8 cellular contexts compared by ENCODE assay signal in genomic region chr11:81658722-81659121, GRCh38.
DNase-seq lines count a peak whose midpoint lies in the region; ATAC-seq and TF ChIP-seq lines count a peak whose summit lies in the region.

No MANE protein-coding gene starts in this region.

- H3K4ac ChIP-seq in mesenchymal stem cell (ENCODE audit: low read depth in 1 of 2, low read length in 2 of 2) = no peak overlapping the region

- H2BK5ac ChIP-seq in mesenchymal stem cell (ENCODE audit: low read depth, low read length, poor library complexity, severe bottlenecking) = no peak overlapping the region

- ATAC-seq in HG02852 (IDR thresholded peaks at IDR 0.05; ENCODE audit: unreplicated experiment) (peak; percentile 84), left lung (peak; percentile 91)

- no peak overlapping the region for H2BK12ac ChIP-seq in mesenchymal stem cell (ENCODE audit: low read length in 2 of 2)

- H3K4me2 ChIP-seq in mesenchymal stem cell (ENCODE audit: low read length, poor library complexity, severe bottlenecking) = no peak overlapping the region

- no peak overlapping the region for H3K27ac ChIP-seq in left lung
- H3K27ac ChIP-seq in uterus = no peak overlapping the region
- no peak overlapping the region for H3K27ac ChIP-seq in mesenchymal stem cell (ENCODE audit: low read length, poor library complexity, severe bottlenecking)

- intact Hi-C loops in left lung (cut with DNase I) = no loop called here
- intact Hi-C loops in uterus (cut with DNase I; ENCODE audit: low total_unique reads) = no loop called here

- DNase-seq in stimulated activated CD4-positive, alpha-beta T cell treated with anti-CD3 and anti-CD28 coated beads, Interleukin-1b, Interleukin-23, amount 100 ng/mL, for 48 hours = peak; percentile 1
- DNase-seq in stimulated activated CD4-positive, alpha-beta T cell treated with anti-CD3 and anti-CD28 coated beads, Interleukin-4, amount 100 ng/mL, for 1 hour = no peak
- DNase-seq in RPMI8226 (peak; percentile 30), left lung (peak in 1 of 2 donors; percentile 37), uterus (no peak), DMS79 (lab: John Stamatoyannopoulos, UW) (no peak), mesenchymal stem cell (no peak)

- H3K23ac ChIP-seq in mesenchymal stem cell (ENCODE audit: low read length in 2 of 2) = no peak overlapping the region

- no peaks in the 10 kb centered on the region for H3K79me1 ChIP-seq in mesenchymal stem cell (replicated peaks; ENCODE audit: low read length, poor library complexity, severe bottlenecking)

- TF ChIP-seq POLR2A in uterus (IDR thresholded peaks at IDR 0.05) = no peak

- no peak overlapping the region for H2AFZ ChIP-seq in mesenchymal stem cell (ENCODE audit: low read depth, low read length)

- no peak overlapping the region for H3K18ac ChIP-seq in mesenchymal stem cell (ENCODE audit: low read depth in 1 of 2, low read length in 2 of 2)

- H3K9me3 ChIP-seq in left lung (peaks cover 0 to 6% of the 10 kb centered on the region in 2 donors), uterus (no peaks in the 10 kb centered on the region), mesenchymal stem cell (ENCODE audit: control insufficient read depth, low read length) (peaks cover 18% of the 10 kb centered on the region)

- no peak overlapping the region for H4K91ac ChIP-seq in mesenchymal stem cell (ENCODE audit: low read length)

- H4K8ac ChIP-seq in mesenchymal stem cell (ENCODE audit: low read length) = no peak overlapping the region

- no peak overlapping the region for H2AK5ac ChIP-seq in mesenchymal stem cell (ENCODE audit: low read length, severe bottlenecking)

- H3K27me3 ChIP-seq in left lung = no peaks in the 10 kb centered on the region
- no peaks in the 10 kb centered on the region for H3K27me3 ChIP-seq in uterus
- H3K27me3 ChIP-seq in mesenchymal stem cell (ENCODE audit: control insufficient read depth in 1 of 2, insufficient read depth in 1 of 2, low read length in 2 of 2) = no peaks in the 10 kb centered on the region

- H3K4me3 ChIP-seq in left lung = no peak overlapping the region
- H3K4me3 ChIP-seq in uterus = no peak overlapping the region
- no peak overlapping the region for H3K4me3 ChIP-seq in mesenchymal stem cell (ENCODE audit: insufficient read depth in 1 of 2, low read depth in 1 of 2, low read length in 2 of 2)

- H2BK15ac ChIP-seq in mesenchymal stem cell (ENCODE audit: low read depth, poor library complexity, severe bottlenecking) = no peak overlapping the region

- H3K36me3 ChIP-seq in left lung = no peaks in the 10 kb centered on the region
- no peaks in the 10 kb centered on the region for H3K36me3 ChIP-seq in uterus
- H3K36me3 ChIP-seq in mesenchymal stem cell (ENCODE audit: control insufficient read depth in 1 of 2, insufficient read depth in 2 of 2, low read depth in 1 of 2, low read length in 2 of 2) = no peaks in the 10 kb centered on the region

- H3K4me1 ChIP-seq in left lung (no peaks in the 10 kb centered on the region), uterus (no peaks in the 10 kb centered on the region), mesenchymal stem cell (ENCODE audit: control insufficient read depth, insufficient read depth, low read depth, low read length) (no peaks in the 10 kb centered on the region)

- no peak for TF ChIP-seq CTCF in left lung (IDR thresholded peaks at IDR 0.05)
- TF ChIP-seq CTCF in uterus (IDR thresholded peaks at IDR 0.05) = no peak

- H2BK120ac ChIP-seq in mesenchymal stem cell (ENCODE audit: low read depth, low read length) = no peak overlapping the region

- 3% methylated on average over 1 of the region's 1 CpG for WGBS in mesenchymal stem cell

- no peak overlapping the region for H3K14ac ChIP-seq in mesenchymal stem cell (ENCODE audit: low read length in 2 of 2)

- H3K9ac ChIP-seq in mesenchymal stem cell (ENCODE audit: low read length) = no peak overlapping the region

Comparison
In these comparisons a context has a peak if more than half of its experiments do, and no peak if none do; other contexts are left out.
1. DNase-seq: peak in stimulated activated CD4-positive, alpha-beta T cell treated with anti-CD3 and anti-CD28 coated beads, Interleukin-1b, Interleukin-23, amount 100 ng/mL, for 48 hours (single experiment) and RPMI8226 (single experiment); none in stimulated activated CD4-positive, alpha-beta T cell treated with anti-CD3 and anti-CD28 coated beads, Interleukin-4, amount 100 ng/mL, for 1 hour (single experiment), uterus (0 of 2), DMS79 (single experiment) and mesenchymal stem cell (single experiment).